ENCODE assay signal across 11 cellular contexts in the genomic region with DNA sequence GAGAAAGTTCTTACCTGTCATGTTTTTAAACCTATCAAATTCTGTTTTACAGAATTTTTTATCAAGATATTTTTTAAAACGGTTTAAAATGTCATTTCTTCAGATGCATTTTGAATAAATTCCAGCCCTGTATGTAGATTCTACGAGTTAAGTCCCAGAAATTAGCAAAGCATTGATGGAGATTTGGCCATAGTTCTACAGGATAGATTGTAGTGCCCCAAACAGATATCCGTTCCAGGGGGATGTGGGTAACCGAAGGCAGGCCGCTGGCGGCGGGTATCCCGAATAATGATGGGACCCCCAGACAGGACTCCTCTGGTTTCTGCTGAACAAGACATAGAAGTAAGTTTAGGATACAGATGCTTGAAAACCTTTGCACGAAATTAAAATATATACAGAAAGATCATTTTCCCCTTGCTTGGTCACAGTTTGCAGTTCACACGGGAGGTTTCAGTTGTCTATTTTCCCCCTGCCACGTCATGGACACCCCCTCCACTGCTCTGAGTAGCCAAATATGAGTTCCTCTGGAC. TPM values are rescaled to one million over a fixed set of nuclear protein-coding genes. Genes with fewer than 3 reads are reported as not detected.
DNase-seq lines count a peak whose midpoint lies in the region; ATAC-seq and TF ChIP-seq lines count a peak whose summit lies in the region.
"Had no signal": no experiment of that assay in that cellular context is flagged by ENCODE, and none has a peak within 500 bp of the region (broad histone marks: within the 10 kb centered on the region; RNA-seq: fewer than 3 reads in every experiment).

No MANE protein-coding gene starts in this region.

- no peaks in the 10 kb centered on the region for H3K36me3 ChIP-seq in left ventricle myocardium inferior
- no peaks in the 10 kb centered on the region for H3K36me3 ChIP-seq in muscle layer of colon (ENCODE audit: insufficient read depth, low read length)
- H3K36me3 ChIP-seq in vagina: no peaks in the 10 kb centered on the region

- ATAC-seq in Right ventricle myocardium superior (ENCODE audit: poor library complexity): no peak
- ATAC-seq in GM18511 (IDR thresholded peaks at IDR 0.05; ENCODE audit: unreplicated experiment): no peak
- ATAC-seq in GM18498 (IDR thresholded peaks at IDR 0.05; ENCODE audit: unreplicated experiment): no peak

- H3K9me3 Mint-ChIP-seq in immature natural killer cell: peaks cover 3 to 47% (median 15%) of the 10 kb centered on the region in 6 donors

- no peak for TF ChIP-seq POLR2A in vagina (IDR thresholded peaks at IDR 0.05)

- TF ChIP-seq CTCF in left ventricle myocardium inferior (IDR thresholded peaks at IDR 0.05; ENCODE audit: borderline replicate concordance): no peak
- TF ChIP-seq CTCF in choroid plexus epithelial cell (conservative IDR thresholded peaks at IDR 0.05; ENCODE audit: low read depth, low read length): no peak
- TF ChIP-seq CTCF in vagina (IDR thresholded peaks at IDR 0.05): no peak

- peaks cover 12 to 21% (median 13%) of the 10 kb centered on the region in 3 donors for H3K27me3 Mint-ChIP-seq in immature natural killer cell (ENCODE audit: low read depth in 3 of 3)

- intact Hi-C loops in left ventricle myocardium inferior (cut with micrococcal nuclease) (no loop called here), Right ventricle myocardium superior (cut with DNase I) (no loop called here), vagina (cut with DNase I) (no loop called here)

- no peak overlapping the region for H3K9ac ChIP-seq in muscle layer of colon (ENCODE audit: low read length)

- DNase-seq in left ventricle myocardium inferior (no peak), Right ventricle myocardium superior (no peak), choroid plexus epithelial cell (ENCODE audit: low read depth) (peak; percentile 1), vagina (ENCODE audit: extremely low spot score in 2 of 2) (no peak), immature natural killer cell (no peak)
- DNase-seq: naive B cell had no signal

- no peak overlapping the region for H3K27ac Mint-ChIP-seq in immature natural killer cell

- H3K4me3 ChIP-seq in left ventricle myocardium inferior: peak overlapping the region; percentile 63
- no peak overlapping the region for H3K4me3 ChIP-seq in choroid plexus epithelial cell (ENCODE audit: low read depth, low read length)
- H3K4me3 ChIP-seq in muscle layer of colon (ENCODE audit: low read depth in 1 of 2, low read length in 2 of 2): peak overlapping the region; percentile 44 to 73
- H3K4me3 ChIP-seq in vagina: peak overlapping the region; percentile 39 to 45

- H3K4me3 Mint-ChIP-seq in immature natural killer cell: no peak overlapping the region

- H3K27ac ChIP-seq in left ventricle myocardium inferior (replicated peaks): no peak overlapping the region
- no peak overlapping the region for H3K27ac ChIP-seq in muscle layer of colon (ENCODE audit: low read depth, low read length)
- H3K27ac ChIP-seq in vagina: no peak overlapping the region
- H3K27ac ChIP-seq: epithelial cell of prostate had no signal

- no peaks in the 10 kb centered on the region for H3K4me1 Mint-ChIP-seq in immature natural killer cell
- H3K4me1 Mint-ChIP-seq: CD14-positive monocyte had no signal

- H3K9me3 ChIP-seq in left ventricle myocardium inferior (replicated peaks) (no peaks in the 10 kb centered on the region), muscle layer of colon (ENCODE audit: low read length) (no peaks in the 10 kb centered on the region), vagina (no peaks in the 10 kb centered on the region)

- H3K4me1 ChIP-seq in left ventricle myocardium inferior: peaks cover 36% of the 10 kb centered on the region
- H3K4me1 ChIP-seq in muscle layer of colon (ENCODE audit: insufficient read depth, low read length): peaks cover 10% of the 10 kb centered on the region
- H3K4me1 ChIP-seq in vagina: peaks cover 34% of the 10 kb centered on the region

- H3K27me3 ChIP-seq in left ventricle myocardium inferior (ENCODE audit: low read depth) (peaks cover 96% of the 10 kb centered on the region), muscle layer of colon (ENCODE audit: control insufficient read depth in 1 of 2, insufficient read depth in 2 of 2, low read length in 2 of 2) (peaks cover 15 to 30% of the 10 kb centered on the region in 2 donors), vagina (peaks cover 5% of the 10 kb centered on the region)

- H3K36me3 Mint-ChIP-seq in immature natural killer cell: no peaks in the 10 kb centered on the region
- H3K36me3 Mint-ChIP-seq: CD14-positive monocyte, naive B cell had no signal

RNA-seq across cellular contexts. Expression of gene NOL4, which starts 0.8 kb away (rescaled TPM):
- total RNA-seq in left ventricle myocardium inferior (not detected), Right ventricle myocardium superior (not detected), vagina (not detected)
- not detected for polyA plus RNA-seq in immature natural killer cell
- polyA plus RNA-seq: CD14-positive monocyte had no signal
